ENCODE assay signal across 8 cellular contexts in the genomic region with DNA sequence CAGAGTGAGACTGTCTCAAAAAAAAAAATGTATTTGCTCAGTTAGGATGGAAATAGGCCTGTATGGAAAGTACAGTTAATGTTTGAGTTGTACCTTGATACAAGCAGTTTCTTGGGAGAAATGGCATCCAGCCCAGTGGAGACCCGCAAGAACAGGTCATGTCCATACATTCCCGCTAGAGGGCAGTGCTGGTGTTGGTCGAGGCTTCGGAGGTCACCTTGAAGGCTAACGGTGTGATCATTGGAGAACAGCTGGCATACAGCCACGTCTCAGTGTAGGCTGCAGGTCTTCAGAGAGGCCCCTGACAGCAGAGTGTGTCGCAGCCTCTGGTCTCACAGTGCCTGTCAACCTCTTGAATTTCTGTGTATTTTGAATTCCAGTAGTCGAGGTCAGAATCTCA. TPM values are rescaled to one million over a fixed set of nuclear protein-coding genes. Genes with fewer than 3 reads are reported as not detected.
DNase-seq lines count a peak whose midpoint lies in the region; FAIRE-seq and TF ChIP-seq lines count a peak whose summit lies in the region.

No MANE protein-coding gene starts in this region.

- peaks cover 0 to 2% of the 10 kb centered on the region in 2 donors for H3K4me1 ChIP-seq in kidney (ENCODE audit: control insufficient read depth in 1 of 2, insufficient read depth in 1 of 2, low read depth in 1 of 2, low read length in 2 of 2)

- intact Hi-C loops in kidney (cut with DNase I): no loop called here

- DNase-seq in AG09319 (ENCODE audit: extremely low read depth, low read depth) (no peak), H7 (peak; percentile 81), SK-MEL-5 (ENCODE audit: low read depth, low spot score) (peak; percentile 50), astrocyte of the cerebellum (ENCODE audit: low read depth) (no peak), kidney (no peak), NCI-H446 treated with DMSO at 0.1 percent for 48 hours (lab: John Stamatoyannopoulos, UW) (no peak), middle frontal gyrus (ENCODE audit: extremely low spot score, low spot score) (no peak)
- DNase-seq in stimulated activated CD4-positive, alpha-beta T cell treated with anti-CD3 and anti-CD28 coated beads, TNF-alpha, amount 100 ng/mL, for 4 hours (ENCODE audit: low read depth in 3 of 3): peak in 2 of 3 experiments; percentile 4 to 17

- H3K27me3 ChIP-seq in H7 (ENCODE audit: control insufficient read depth, insufficient read depth, low read length): no peaks in the 10 kb centered on the region

- no peak overlapping the region for H3K4me3 ChIP-seq in H7 (ENCODE audit: insufficient read depth, low read depth, low read length)
- H3K4me3 ChIP-seq in astrocyte of the cerebellum (ENCODE audit: low read depth, low read length): no peak overlapping the region
- H3K4me3 ChIP-seq in kidney (ENCODE audit: low read length in 2 of 2): no peak overlapping the region

- no peak overlapping the region for H3K27ac ChIP-seq in kidney (ENCODE audit: low read depth in 2 of 2, low read length in 2 of 2)

- in situ Hi-C loops in SK-MEL-5 (cut with HindIII; ENCODE audit: low pct_unique_long_range_greater_than_20kb, low sequenced_read_pairs): no loop called here
- in situ Hi-C loops in astrocyte of the cerebellum (cut with HindIII; ENCODE audit: low sequenced_read_pairs): no loop called here

- FAIRE-seq in kidney (lab: Jason Lieb, UNC): no peak

- no peak overlapping the region for H3K9ac ChIP-seq in kidney (ENCODE audit: low read length in 2 of 2)

- no peaks in the 10 kb centered on the region for H3K9me3 ChIP-seq in kidney (ENCODE audit: control insufficient read depth in 1 of 2, low read length in 2 of 2)

- H3K36me3 ChIP-seq in H7 (replicated peaks; ENCODE audit: control insufficient read depth, insufficient read depth, low read length) (no peaks in the 10 kb centered on the region; the same call in 1 of the 2 replicates), kidney (ENCODE audit: control insufficient read depth in 1 of 2, insufficient read depth in 2 of 2, low read length in 2 of 2) (peaks cover 2 to 11% of the 10 kb centered on the region in 2 donors)

- TF ChIP-seq CTCF in AG09319 (IDR thresholded peaks at IDR 0.05; ENCODE audit: low read depth, low read length) (peak; percentile 19), astrocyte of the cerebellum (IDR thresholded peaks at IDR 0.05; ENCODE audit: low read depth, low read length, missing control alignments) (peak; percentile 9), kidney (IDR thresholded peaks at IDR 0.05; ENCODE audit: borderline replicate concordance, extremely low read depth, insufficient read depth) (peak; percentile 59)

RNA-seq across cellular contexts. Expression of gene ZNF610, which starts 7.5 kb away (rescaled TPM):
- total RNA-seq in H7 (2014; rRNA removed; shearing (Covaris generic)): 6.6 and 8.6 TPM in 2 replicates
- 2.2 and 3.2 TPM in 2 replicates for total RNA-seq in SK-MEL-5 (2014; rRNA removed; shearing (Covaris generic))
- 1.4 and 2.1 TPM in 2 replicates for polyA plus RNA-seq in SK-MEL-5 (2015; cell fraction: cytosol; rRNA removed)
- polyA plus RNA-seq in SK-MEL-5 (2015; cell fraction: nucleus; rRNA removed): 0.72 and 3.5 TPM in 2 replicates
- total RNA-seq in kidney: 4.9 TPM
- polyA plus RNA-seq in kidney (ENCODE audit: insufficient read depth, low read depth, low replicate concordance): 4.2 TPM

RNA-seq across cellular contexts. Expression of gene ZNF880, which starts 26.2 kb away (rescaled TPM):
- total RNA-seq in H7 (2014; rRNA removed; shearing (Covaris generic)): 0.66 and 4.0 TPM in 2 replicates
- total RNA-seq in SK-MEL-5 (2014; rRNA removed; shearing (Covaris generic)): 18.6 and 19.2 TPM in 2 replicates
- polyA plus RNA-seq in SK-MEL-5 (2015; cell fraction: cytosol; rRNA removed): 11.5 and 14.6 TPM in 2 replicates
- polyA plus RNA-seq in SK-MEL-5 (2015; cell fraction: nucleus; rRNA removed): 16.0 and 16.7 TPM in 2 replicates
- 27.2 TPM for total RNA-seq in kidney
- 10.9 TPM for polyA plus RNA-seq in kidney (ENCODE audit: insufficient read depth, low read depth, low replicate concordance)

RNA-seq across cellular contexts. Expression of gene ZNF480, which starts 46.6 kb away (rescaled TPM):
- 10.8 and 17.2 TPM in 2 replicates for total RNA-seq in H7 (2014; rRNA removed; shearing (Covaris generic))
- 17.1 and 17.7 TPM in 2 replicates for total RNA-seq in SK-MEL-5 (2014; rRNA removed; shearing (Covaris generic))
- 5.0 TPM in 2 replicates for polyA plus RNA-seq in SK-MEL-5 (2015; cell fraction: cytosol; rRNA removed)
- 7.1 and 7.8 TPM in 2 replicates for polyA plus RNA-seq in SK-MEL-5 (2015; cell fraction: nucleus; rRNA removed)
- total RNA-seq in kidney: 13.2 TPM
- 10.4 TPM for polyA plus RNA-seq in kidney (ENCODE audit: insufficient read depth, low read depth, low replicate concordance)

RNA-seq across cellular contexts. Expression of gene ZNF528, which starts 54.1 kb away (rescaled TPM):
- 0.28 and 0.30 TPM in 2 replicates for total RNA-seq in H7 (2014; rRNA removed; shearing (Covaris generic))
- 10.4 and 10.7 TPM in 2 replicates for total RNA-seq in SK-MEL-5 (2014; rRNA removed; shearing (Covaris generic))
- polyA plus RNA-seq in SK-MEL-5 (2015; cell fraction: cytosol; rRNA removed): 7.6 and 13.0 TPM in 2 replicates
- polyA plus RNA-seq in SK-MEL-5 (2015; cell fraction: nucleus; rRNA removed): 19.6 and 38.5 TPM in 2 replicates
- total RNA-seq in kidney: 32.0 TPM
- 10.1 TPM for polyA plus RNA-seq in kidney (ENCODE audit: insufficient read depth, low read depth, low replicate concordance)

Comparison
In these comparisons a context has a peak if more than half of its experiments do, and no peak if none do; other contexts are left out.
1. DNase-seq: peak in H7 (single experiment), SK-MEL-5 (single experiment) and stimulated activated CD4-positive, alpha-beta T cell treated with anti-CD3 and anti-CD28 coated beads, TNF-alpha, amount 100 ng/mL, for 4 hours (2 of 3); none in AG09319 (single experiment), astrocyte of the cerebellum (single experiment), kidney (single experiment), NCI-H446 treated with DMSO at 0.1 percent for 48 hours (single experiment) and middle frontal gyrus (single experiment).
2. CTCF ChIP-seq: peak in every context shown above with its lines; median percentile 59 in kidney; 19 in AG09319; 9 in astrocyte of the cerebellum.